In genomic region chr3:120157113-120157512, GRCh38 we compare ENCODE assay signal across 26 cellular contexts.
"Had no signal": no experiment of that assay in that cellular context is flagged by ENCODE, and none has a peak within 500 bp of the region (broad histone marks: within the 10 kb centered on the region; RNA-seq: fewer than 3 reads in every experiment).

No MANE protein-coding gene starts in this region.

- H3K4me3 Mint-ChIP-seq: activated CD4-positive, alpha-beta T cell treated with anti-CD3 and anti-CD28 coated beads, Interleukin-2, amount 10 ng/mL, durations not matched to agents 24 days and 14 days; activated naive CD4-positive, alpha-beta T cell treated with anti-CD3 and anti-CD28 coated beads for 36 hours; activated naive CD8-positive, alpha-beta T cell; activated T-cell treated with anti-CD3 and anti-CD28 coated beads, Interleukin-2, amount 50 U/mL, for 4 hours; activated T-helper 17 cell treated with anti-CD3 and anti-CD28 coated beads, Interleukin-2, amount 50 U/mL, for 72 hours; brain; central memory CD8-positive, alpha-beta T cell; T-cell had no signal

- H3K4me1 Mint-ChIP-seq: activated CD4-positive, alpha-beta T cell treated with anti-CD3 and anti-CD28 coated beads, Interleukin-2, amount 10 ng/mL, durations not matched to agents 24 days and 14 days; activated T-helper 17 cell treated with anti-CD3 and anti-CD28 coated beads, Interleukin-2, amount 50 U/mL, for 72 hours; brain; central memory CD8-positive, alpha-beta T cell; T-cell had no signal

- H3K27me3 ChIP-seq: Peyer's patch had no signal

- H3K4me2 ChIP-seq: KMS-11 had no signal

- H3K9ac ChIP-seq: KMS-11 had no signal

- DNase-seq: activated CD4-positive, alpha-beta T cell treated with anti-CD3 and anti-CD28 coated beads, Interleukin-2, amount 10 ng/mL, durations not matched to agents 24 days and 14 days; activated CD4-positive, alpha-beta T cell treated with anti-CD3 and anti-CD28 coated beads, Interleukin-2, amount 50 U/mL, for 48 hours; activated CD4-positive, CD25-positive, alpha-beta regulatory T cell treated with anti-CD3 and anti-CD28 coated beads, Interleukin-2, amount 50 U/mL, for 72 hours; activated CD8-positive, alpha-beta memory T cell treated with anti-CD3 and anti-CD28 coated beads for 24 hours; activated gamma-delta T cell; activated naive CD4-positive, alpha-beta T cell treated with anti-CD3 and anti-CD28 coated beads for 36 hours; activated T-cell treated with anti-CD3 and anti-CD28 coated beads, Interleukin-2, amount 50 U/mL, for 4 hours; amygdala; MV-4-11; NCI-H1105; NCI-H1436; NCI-H1694 treated with DMSO at 0.1 percent for 48 hours; NCI-H2029 treated with DMSO at 0.1 percent for 48 hours; NCI-H446; NCI-H524; Peyer's patch; SIG-M5; T-cell; T-helper 2 cell; T1000 had no signal

- H3K27ac Mint-ChIP-seq: activated CD4-positive, alpha-beta T cell treated with anti-CD3 and anti-CD28 coated beads, Interleukin-2, amount 10 ng/mL, durations not matched to agents 24 days and 14 days; activated naive CD4-positive, alpha-beta T cell treated with anti-CD3 and anti-CD28 coated beads for 36 hours; activated naive CD8-positive, alpha-beta T cell; activated T-helper 17 cell treated with anti-CD3 and anti-CD28 coated beads, Interleukin-2, amount 50 U/mL, for 72 hours; brain; T-cell had no signal

- H3K4me1 ChIP-seq: Peyer's patch had no signal

- H3K27me3 Mint-ChIP-seq: activated CD4-positive, alpha-beta T cell treated with anti-CD3 and anti-CD28 coated beads, Interleukin-2, amount 10 ng/mL, durations not matched to agents 24 days and 14 days had no signal

- ATAC-seq: activated T-cell treated with anti-CD3 and anti-CD28 coated beads, Interleukin-2, amount 50 U/mL, for 4 hours; activated T-helper 17 cell treated with anti-CD3 and anti-CD28 coated beads, Interleukin-2, amount 50 U/mL, for 72 hours; T-cell had no signal

- H3K27ac ChIP-seq: KMS-11, Peyer's patch, SK-N-MC had no signal

- H3K4me3 ChIP-seq: Peyer's patch, SK-N-MC had no signal

- H3K36me3 ChIP-seq: Peyer's patch had no signal
